8 cellular contexts compared by ENCODE assay signal in genomic region chr1:154220071-154220969, GRCh38. TPM values are rescaled to one million over a fixed set of nuclear protein-coding genes. Genes with fewer than 3 reads are reported as not detected.
DNase-seq lines count a peak whose midpoint lies in the region; ATAC-seq and TF ChIP-seq lines count a peak whose summit lies in the region.

Gene UBAP2L (plus strand): TSS chr1:154220955. CDS start chr1:154225124, 4,169 bp downstream.

- H3K4me1 ChIP-seq in prostate gland (replicated peaks) (peaks cover 3% of the 10 kb centered on the region), urinary bladder (ENCODE audit: insufficient read depth) (peaks cover 2% of the 10 kb centered on the region)

- DNase-seq in NCI-H187 (lab: John Stamatoyannopoulos, UW) (peak; percentile 99 to 100), T-helper 2 cell (peak; percentile 97 to 100 (median 98)), left ventricle myocardium superior (peak; percentile 100), prostate gland (ENCODE audit: low spot score) (peak; percentile 99)

- WGBS in prostate gland = under 1% methylated on average over 73 of the region's 73 CpGs
- under 1% methylated on average over 73 of the region's 73 CpGs for WGBS in urinary bladder

- peak within 1 kb of the TSS; percentile 88 to 93 for H3K4me3 ChIP-seq in prostate gland
- H3K4me3 ChIP-seq in urinary bladder (ENCODE audit: low read depth, low read length) = peak within 1 kb of the TSS; percentile 91

- no peaks in the 10 kb centered on the region for H3K27me3 ChIP-seq in prostate gland (replicated peaks; ENCODE audit: insufficient read depth)

- H3K36me3 ChIP-seq in prostate gland (peaks cover 0 to 4% of the 10 kb centered on the region in 2 donors), urinary bladder (ENCODE audit: insufficient read depth) (peaks cover 2% of the 10 kb centered on the region)

- ATAC-seq in GM18498 (IDR thresholded peaks at IDR 0.05; ENCODE audit: unreplicated experiment) (peak; percentile 89), HG02938 (IDR thresholded peaks at IDR 0.05; ENCODE audit: unreplicated experiment) (peak; percentile 82), left ventricle myocardium superior (peak; percentile 96)

- peak; percentile 90 for TF ChIP-seq POLR2A in prostate gland (IDR thresholded peaks at IDR 0.05)

- intact Hi-C loops in left ventricle myocardium superior (cut with micrococcal nuclease) = no loop called here
- intact Hi-C loops in prostate gland (cut with DNase I) = loop anchor here (2.0 kb wide), 1 partner anchor 52 kb away; the partner anchor contains the start of gene HAX1

- H3K27ac ChIP-seq in angular gyrus (ENCODE audit: low read depth, low read length) (peak within 1 kb of the TSS; percentile 98), prostate gland (peak within 1 kb of the TSS; percentile 97 to 99), urinary bladder (ENCODE audit: low read depth) (peak within 1 kb of the TSS; percentile 99)

- peak in 1 of 4 experiments; percentile 2 for TF ChIP-seq CTCF in prostate gland (IDR thresholded peaks at IDR 0.05)

- no peaks in the 10 kb centered on the region for H3K9me3 ChIP-seq in prostate gland

RNA-seq across cellular contexts. Expression of gene UBAP2L, which starts in this region (rescaled TPM):
- total RNA-seq in left ventricle myocardium superior = 95.6 TPM
- 100 to 1,000 TPM in 1 of 2 donors, 10 to 100 TPM in 1; 51.1 to 121 TPM for total RNA-seq in prostate gland
- total RNA-seq in urinary bladder = 74.7 TPM
- polyA plus RNA-seq in urinary bladder = 91.2 TPM

Comparison
In these comparisons a context has a peak if more than half of its experiments do, and no peak if none do; other contexts are left out.
1. Peak in every context shown above with its lines: DNase-seq, ATAC-seq, H3K4me3 ChIP-seq and H3K27ac ChIP-seq.